Comparison of ENCODE assay signal across 8 cellular contexts in the genomic region with DNA sequence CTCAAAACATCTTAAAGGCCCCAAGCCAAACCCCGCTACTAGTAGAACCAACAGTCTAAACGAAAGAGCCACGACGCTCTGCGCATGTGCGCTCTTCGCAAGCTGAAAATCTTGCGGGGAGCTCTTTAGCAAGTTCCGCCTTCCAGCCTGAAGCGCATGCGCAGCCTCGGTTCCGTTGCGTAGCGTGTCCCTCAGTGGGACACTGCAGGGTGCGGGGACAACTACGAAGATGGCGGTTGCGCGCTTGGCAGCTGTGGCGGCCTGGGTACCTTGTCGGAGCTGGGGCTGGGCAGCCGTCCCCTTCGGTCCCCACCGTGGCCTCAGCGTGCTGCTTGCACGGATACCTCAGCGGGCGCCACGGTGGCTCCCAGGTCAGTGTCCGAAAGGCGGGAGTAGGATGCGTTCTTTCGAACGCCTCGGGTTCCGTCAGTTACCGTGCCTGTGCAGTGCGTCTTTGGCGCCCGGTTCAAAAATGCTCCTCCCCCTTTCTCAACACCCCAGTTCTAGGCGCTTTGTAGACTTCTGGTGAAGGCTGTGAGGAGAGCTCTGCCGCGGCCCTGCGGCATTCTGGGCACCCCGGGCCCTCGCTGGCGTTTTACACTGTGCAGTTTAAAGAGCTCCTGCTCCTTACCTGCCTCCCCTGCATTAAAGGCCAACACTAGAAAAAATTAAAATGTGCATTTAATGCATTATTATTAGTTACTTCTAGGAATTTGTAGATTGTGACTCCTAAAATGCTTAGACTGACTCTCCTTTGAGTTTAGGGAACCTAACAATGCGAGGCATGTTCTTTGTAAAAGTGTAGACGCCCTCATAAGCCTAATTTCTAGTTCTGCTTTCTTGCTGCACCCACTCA. TPM values are rescaled to one million over a fixed set of nuclear protein-coding genes. Genes with fewer than 3 reads are reported as not detected.
DNase-seq lines count a peak whose midpoint lies in the region; TF ChIP-seq lines count a peak whose summit lies in the region.

A gene (plus strand): TSS at position 194 of the 856 bp plus-strand sequence. CDS start 36 bp downstream, at position 230.

- peak within 1 kb of the TSS; percentile 89 for H2AFZ ChIP-seq in SK-N-SH (ENCODE audit: low read depth)

- peak within 1 kb of the TSS; percentile 80 for H3K4me2 ChIP-seq in SK-N-SH

- no peak for TF ChIP-seq CTCF in SK-N-SH (IDR thresholded peaks at IDR 0.05)

- no peak for TF ChIP-seq EP300 in SK-N-SH (IDR thresholded peaks at IDR 0.05; ENCODE audit: borderline replicate concordance in 1 of 2, low read depth in 1 of 2, low read length in 1 of 2)

- H3K9me2 ChIP-seq in SK-N-SH: no peaks in the 10 kb centered on the region

- H3K4me1 ChIP-seq in SK-N-SH (ENCODE audit: control insufficient read depth in 1 of 2, insufficient read depth in 2 of 2, low read depth in 1 of 2, low read length in 1 of 2): peaks cover 8 to 12% of the 10 kb centered on the region in 2 experiments; a peak in 3 of 4 replicates

- peaks cover 36% of the 10 kb centered on the region for H3F3A ChIP-seq in SK-N-SH (replicated peaks; ENCODE audit: insufficient read depth)

- H3K4me3 ChIP-seq in SK-N-SH (ENCODE audit: low read depth in 2 of 2, low read length in 1 of 2): peak within 1 kb of the TSS; percentile 84 to 92

- no peak for TF ChIP-seq RAD21 in SK-N-SH (IDR thresholded peaks at IDR 0.05; ENCODE audit: low read length)

- CTCF ChIA-PET in HEK293T (lab: Yijun Ruan, JAX): interaction anchor here (1.0 to 2.5 kb wide), 7 partner anchors 10 to 292 kb away, joined by 3 to 10 read pairs (median 6); no protein-coding TSS in a partner anchor
- CTCF ChIA-PET in SK-N-SH (lab: Yijun Ruan, JAX): interaction anchor here (1.0 to 5.7 kb wide), 12 partner anchors 10 to 287 kb away, joined by 3 to 40 read pairs (median 6); no protein-coding TSS in a partner anchor

- H3K27me3 ChIP-seq in SK-N-SH (ENCODE audit: insufficient read depth): no peaks in the 10 kb centered on the region

- 2% methylated on average over 20 of the region's 50 CpGs for WGBS in SK-N-SH (ENCODE audit: low lambda C conversion rate)

- no peaks in the 10 kb centered on the region for H3K9me3 ChIP-seq in SK-N-SH

- POLR2A ChIA-PET in HEK293T (lab: Yijun Ruan, JAX): interaction anchor here (0.6 to 2.5 kb wide), 51 partner anchors 8 to 312 kb away, joined by 3 to 23 read pairs (median 4); a partner anchor contains a TSS
- POLR2A ChIA-PET in SK-N-SH (lab: Yijun Ruan, JAX): interaction anchor here (1.0 to 1.7 kb wide), 4 partner anchors 10 to 20 kb away, joined by 3 to 20 read pairs (median 4); a partner anchor contains a TSS

- DNase-seq in GM03348 (ENCODE audit: low spot score): peak; percentile 96
- peak; percentile 94 for DNase-seq in HEK293T (ENCODE audit: extremely low spot score)
- DNase-seq in MV-4-11 (lab: John Stamatoyannopoulos, UW): peak; percentile 97
- DNase-seq in SK-N-SH: peak; percentile 90
- DNase-seq in activated naive CD4-positive, alpha-beta T cell treated with anti-CD3 and anti-CD28 coated beads, Interleukin-2, amount 50 U/mL, for 16 hours: peak; percentile 97
- DNase-seq in glomerular endothelial cell (ENCODE audit: extremely low read depth, low read depth, low spot score): peak; percentile 97
- DNase-seq in occipital lobe (lab: John Stamatoyannopoulos, UW): peak; percentile 90

- peaks cover 50% of the 10 kb centered on the region for H3K79me2 ChIP-seq in SK-N-SH (ENCODE audit: insufficient read depth)

- peak within 1 kb of the TSS; percentile 80 for H3K9ac ChIP-seq in SK-N-SH

- H3K27ac ChIP-seq in SK-N-SH (ENCODE audit: low read depth in 2 of 2, low read length in 1 of 2) (peak within 1 kb of the TSS; percentile 70 to 92), temporal lobe (ENCODE audit: low read depth, low read length) (peak within 1 kb of the TSS; percentile 86)

- no peaks in the 10 kb centered on the region for H4K20me1 ChIP-seq in SK-N-SH (ENCODE audit: insufficient read depth)

- peaks cover 21 to 24% of the 10 kb centered on the region in 2 experiments for H3K36me3 ChIP-seq in SK-N-SH (replicated peaks in 1 of 2; ENCODE audit: control insufficient read depth in 1 of 2, insufficient read depth in 2 of 2, low read length in 1 of 2)

TF ChIP-seq in HEK293T, 16 proteins besides CTCF, POLR2A, EP300 and RAD21:
- no peak for TF ChIP-seq ZNF384 (IDR thresholded peaks at IDR 0.05)
- no peak for TF ChIP-seq FOXA1 (IDR thresholded peaks at IDR 0.05)
- no peak for TF ChIP-seq FOXK2 (IDR thresholded peaks at IDR 0.05)
- TF ChIP-seq CTBP1 (IDR thresholded peaks at IDR 0.05; ENCODE audit: borderline replicate concordance): no peak
- TF ChIP-seq BHLHE40 (IDR thresholded peaks at IDR 0.05; ENCODE audit: borderline replicate concordance): no peak
- TF ChIP-seq ELF4 (IDR thresholded peaks at IDR 0.05): peak; percentile 51; the same call in 1 of the 2 replicates
- TF ChIP-seq FOXM1 (IDR thresholded peaks at IDR 0.05; ENCODE audit: borderline replicate concordance): no peak
- TF ChIP-seq, protein P1, sequence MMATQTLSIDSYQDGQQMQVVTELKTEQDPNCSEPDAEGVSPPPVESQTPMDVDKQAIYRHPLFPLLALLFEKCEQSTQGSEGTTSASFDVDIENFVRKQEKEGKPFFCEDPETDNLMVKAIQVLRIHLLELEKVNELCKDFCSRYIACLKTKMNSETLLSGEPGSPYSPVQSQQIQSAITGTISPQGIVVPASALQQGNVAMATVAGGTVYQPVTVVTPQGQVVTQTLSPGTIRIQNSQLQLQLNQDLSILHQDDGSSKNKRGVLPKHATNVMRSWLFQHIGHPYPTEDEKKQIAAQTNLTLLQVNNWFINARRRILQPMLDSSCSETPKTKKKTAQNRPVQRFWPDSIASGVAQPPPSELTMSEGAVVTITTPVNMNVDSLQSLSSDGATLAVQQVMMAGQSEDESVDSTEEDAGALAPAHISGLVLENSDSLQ (IDR thresholded peaks at IDR 0.05): peak; percentile 96
- TF ChIP-seq L3MBTL2 (conservative IDR thresholded peaks at IDR 0.05): peak; percentile 80
- TF ChIP-seq TARDBP (IDR thresholded peaks at IDR 0.05): no peak
- TF ChIP-seq HDGF (IDR thresholded peaks at IDR 0.05; ENCODE audit: borderline replicate concordance): no peak
- TF ChIP-seq NFRKB (IDR thresholded peaks at IDR 0.05): no peak
- TF ChIP-seq SP1 (IDR thresholded peaks at IDR 0.05): no peak
- no peak; the same call in 1 of the 2 replicates for TF ChIP-seq LEF1 (IDR thresholded peaks at IDR 0.05; ENCODE audit: borderline replicate concordance)
- no peak for TF ChIP-seq SUZ12 (IDR thresholded peaks at IDR 0.05)

TF ChIP-seq in SK-N-SH, 30 proteins besides CTCF, POLR2A, EP300 and RAD21 (continues in another document):
- TF ChIP-seq RCOR1 (IDR thresholded peaks at IDR 0.05; ENCODE audit: low read length) (peak; percentile 34; the same call in 1 of the 2 replicates), TEAD4 (IDR thresholded peaks at IDR 0.05; ENCODE audit: borderline replicate concordance, insufficient read depth) (no peak), GABPA (IDR thresholded peaks at IDR 0.05; ENCODE audit: low read depth) (no peak), JUND (IDR thresholded peaks at IDR 0.05) (no peak), MEF2A (IDR thresholded peaks at IDR 0.05; ENCODE audit: borderline replicate concordance, low read depth) (no peak), RXRA (IDR thresholded peaks at IDR 0.05; ENCODE audit: borderline replicate concordance, low read depth) (no peak), GATA2 (CRISPR knock-in tag; IDR thresholded peaks at IDR 0.05) (0 out of 2 replicates have a peak, but pooled peaks have one; percentile 5), YY1 (IDR thresholded peaks at IDR 0.05; ENCODE audit: low read depth) (peak; percentile 88), NRF1 (IDR thresholded peaks at IDR 0.05; ENCODE audit: low read depth, low read length) (peak; percentile 99), TAF1 (IDR thresholded peaks at IDR 0.05; ENCODE audit: borderline replicate concordance, low read depth, low read length) (no peak), MXI1 (IDR thresholded peaks at IDR 0.05; ENCODE audit: low read depth, low read length) (no peak; the same call in none of the 2 replicates), TCF12 (IDR thresholded peaks at IDR 0.05) (no peak)
- TF ChIP-seq, protein P2, sequence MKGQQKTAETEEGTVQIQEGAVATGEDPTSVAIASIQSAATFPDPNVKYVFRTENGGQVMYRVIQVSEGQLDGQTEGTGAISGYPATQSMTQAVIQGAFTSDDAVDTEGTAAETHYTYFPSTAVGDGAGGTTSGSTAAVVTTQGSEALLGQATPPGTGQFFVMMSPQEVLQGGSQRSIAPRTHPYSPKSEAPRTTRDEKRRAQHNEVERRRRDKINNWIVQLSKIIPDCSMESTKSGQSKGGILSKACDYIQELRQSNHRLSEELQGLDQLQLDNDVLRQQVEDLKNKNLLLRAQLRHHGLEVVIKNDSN (IDR thresholded peaks at IDR 0.05; ENCODE audit: borderline replicate concordance, low read depth): no peak
- TF ChIP-seq, protein P3, sequence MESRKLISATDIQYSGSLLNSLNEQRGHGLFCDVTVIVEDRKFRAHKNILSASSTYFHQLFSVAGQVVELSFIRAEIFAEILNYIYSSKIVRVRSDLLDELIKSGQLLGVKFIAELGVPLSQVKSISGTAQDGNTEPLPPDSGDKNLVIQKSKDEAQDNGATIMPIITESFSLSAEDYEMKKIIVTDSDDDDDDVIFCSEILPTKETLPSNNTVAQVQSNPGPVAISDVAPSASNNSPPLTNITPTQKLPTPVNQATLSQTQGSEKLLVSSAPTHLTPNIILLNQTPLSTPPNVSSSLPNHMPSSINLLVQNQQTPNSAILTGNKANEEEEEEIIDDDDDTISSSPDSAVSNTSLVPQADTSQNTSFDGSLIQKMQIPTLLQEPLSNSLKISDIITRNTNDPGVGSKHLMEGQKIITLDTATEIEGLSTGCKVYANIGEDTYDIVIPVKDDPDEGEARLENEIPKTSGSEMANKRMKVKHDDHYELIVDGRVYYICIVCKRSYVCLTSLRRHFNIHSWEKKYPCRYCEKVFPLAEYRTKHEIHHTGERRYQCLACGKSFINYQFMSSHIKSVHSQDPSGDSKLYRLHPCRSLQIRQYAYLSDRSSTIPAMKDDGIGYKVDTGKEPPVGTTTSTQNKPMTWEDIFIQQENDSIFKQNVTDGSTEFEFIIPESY (IDR thresholded peaks at IDR 0.05; ENCODE audit: borderline replicate concordance, low read depth): no peak

RNA-seq across cellular contexts. Expression of the gene that starts here (rescaled TPM):
- polyA plus RNA-seq in SK-N-SH (2012; rRNA removed): 14.8 and 18.3 TPM in 2 replicates
- polyA plus RNA-seq in SK-N-SH (2012; cell fraction: cytosol; rRNA removed): 21.0 and 22.0 TPM in 2 replicates
- polyA plus RNA-seq in SK-N-SH (2012; cell fraction: nucleus; rRNA removed): 6.4 and 16.8 TPM in 2 replicates
- total RNA-seq in glomerular endothelial cell: 16.3 and 20.3 TPM in 2 replicates
- 89.5 TPM for total RNA-seq in occipital lobe
- total RNA-seq in temporal lobe: 48.9 TPM

Comparison
In these comparisons a context has a peak if more than half of its experiments do, and no peak if none do; other contexts are left out.
1. Peak in every context shown above with its lines: DNase-seq, H3K4me3 ChIP-seq and H3K27ac ChIP-seq.